Comparison of ENCODE assay signal across 17 cellular contexts in the genomic region with DNA sequence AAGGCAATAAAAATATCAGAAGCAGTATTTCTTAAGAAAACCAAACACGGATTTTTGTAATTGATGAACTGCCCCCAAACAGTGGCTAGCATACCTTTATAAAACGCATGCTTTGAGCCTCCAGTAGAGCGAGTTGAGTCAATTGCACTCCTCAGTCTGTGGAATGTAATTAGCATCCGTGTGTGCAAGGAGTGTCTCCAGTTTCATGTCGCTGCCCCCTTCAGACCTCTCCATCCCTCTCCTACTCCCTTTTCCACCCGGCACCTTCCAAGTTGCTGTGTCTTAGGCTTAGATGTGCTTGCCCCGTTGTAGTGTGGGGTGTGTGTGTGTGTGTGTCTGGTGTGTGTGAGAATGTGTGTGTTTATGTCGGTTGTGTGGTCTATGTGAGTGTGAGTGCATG. TPM values are rescaled to one million over a fixed set of nuclear protein-coding genes. Genes with fewer than 3 reads are reported as not detected.
DNase-seq lines count a peak whose midpoint lies in the region; ATAC-seq, FAIRE-seq and TF ChIP-seq lines count a peak whose summit lies in the region.
"Had no signal": no experiment of that assay in that cellular context is flagged by ENCODE, and none has a peak within 500 bp of the region (broad histone marks: within the 10 kb centered on the region; RNA-seq: fewer than 3 reads in every experiment).

No MANE protein-coding gene starts in this region.

- 40% methylated on average over 8 of the region's 8 CpGs for WGBS in thyroid gland, 2 donors

- TF ChIP-seq CTCF in bronchial epithelial cell (IDR thresholded peaks at IDR 0.05; ENCODE audit: insufficient read depth, low read length, severe bottlenecking) (no peak), lower lobe of right lung (IDR thresholded peaks at IDR 0.05) (no peak), thyroid gland (IDR thresholded peaks at IDR 0.05) (no peak)

- H3K27ac ChIP-seq in lower lobe of right lung = no peak overlapping the region
- H3K27ac ChIP-seq in thyroid gland = no peak overlapping the region
- H3K27ac ChIP-seq: BLaER1 treated with 17β-estradiol and CSF1 and Interleukin-3, amounts not matched to agents 10 nM and 100 nM had no signal

- no peaks in the 10 kb centered on the region for H3K36me3 Mint-ChIP-seq in stimulated activated memory B cell treated with anti-CD40 and anti-IgM and Interleukin-4, amounts not matched to agents 10 μg/mL and 1 μg/mL and 100 μg/mL, for 72 hours
- H3K36me3 Mint-ChIP-seq: CD4-positive, CD25-positive, alpha-beta regulatory T cell had no signal

- H3K27me3 Mint-ChIP-seq in stimulated activated memory B cell treated with anti-CD40 and anti-IgM and Interleukin-4, amounts not matched to agents 10 μg/mL and 1 μg/mL and 100 μg/mL, for 72 hours = no peaks in the 10 kb centered on the region
- H3K27me3 Mint-ChIP-seq: CD4-positive, CD25-positive, alpha-beta regulatory T cell had no signal

- H3K9me3 Mint-ChIP-seq in stimulated activated memory B cell treated with anti-CD40 and anti-IgM and Interleukin-4, amounts not matched to agents 10 μg/mL and 1 μg/mL and 100 μg/mL, for 72 hours = no peaks in the 10 kb centered on the region
- H3K9me3 Mint-ChIP-seq: CD4-positive, CD25-positive, alpha-beta regulatory T cell; GM23338 had no signal

- DNase-seq in NCI-H748 (lab: John Stamatoyannopoulos, UW; ENCODE audit: unreplicated experiment) (peak; percentile 17), NCI-H748 treated with DMSO at 0.1 percent for 48 hours (lab: John Stamatoyannopoulos, UW) (no peak), bronchial epithelial cell (ENCODE audit: low read depth) (no peak), lower lobe of right lung (no peak), thyroid gland (peak; percentile 24 to 39), SK-N-DZ (ENCODE audit: low spot score) (no peak), NOMO-1 (lab: John Stamatoyannopoulos, UW; ENCODE audit: unreplicated experiment in 2 of 2) (no peak)
- DNase-seq: 8988T; Calu3; CD4-positive, CD25-positive, alpha-beta regulatory T cell; DMS79; EL had no signal

- H3K36me3 ChIP-seq in bronchial epithelial cell (ENCODE audit: control insufficient read depth, insufficient read depth, low read length) (no peaks in the 10 kb centered on the region), lower lobe of right lung (no peaks in the 10 kb centered on the region), thyroid gland (no peaks in the 10 kb centered on the region)
- H3K36me3 ChIP-seq: BLaER1 treated with 17β-estradiol and CSF1 and Interleukin-3, amounts not matched to agents 10 nM and 100 nM; HAP-1 had no signal

- no peak for TF ChIP-seq POLR2A in thyroid gland (IDR thresholded peaks at IDR 0.05)

- no peak overlapping the region for H3K4me3 ChIP-seq in bronchial epithelial cell (ENCODE audit: low read depth, low read length)
- no peak overlapping the region for H3K4me3 ChIP-seq in lower lobe of right lung
- no peak overlapping the region for H3K4me3 ChIP-seq in thyroid gland (replicated peaks in 1 of 3)
- H3K4me3 ChIP-seq: BLaER1 treated with 17β-estradiol and CSF1 and Interleukin-3, amounts not matched to agents 10 nM and 100 nM; GM23338; HAP-1 had no signal

- no peak overlapping the region for H3K4me3 Mint-ChIP-seq in stimulated activated memory B cell treated with anti-CD40 and anti-IgM and Interleukin-4, amounts not matched to agents 10 μg/mL and 1 μg/mL and 100 μg/mL, for 72 hours
- H3K4me3 Mint-ChIP-seq: CD4-positive, CD25-positive, alpha-beta regulatory T cell; GM23338 had no signal

- H3K9me3 ChIP-seq in lower lobe of right lung = no peaks in the 10 kb centered on the region
- H3K9me3 ChIP-seq in thyroid gland = no peaks in the 10 kb centered on the region
- H3K9me3 ChIP-seq: HAP-1 had no signal

- H3K4me1 ChIP-seq in lower lobe of right lung (peaks cover 5% of the 10 kb centered on the region), thyroid gland (peaks cover 16 to 17% of the 10 kb centered on the region in 2 donors)
- H3K4me1 ChIP-seq: HAP-1 had no signal

- H3K27ac Mint-ChIP-seq in stimulated activated memory B cell treated with anti-CD40 and anti-IgM and Interleukin-4, amounts not matched to agents 10 μg/mL and 1 μg/mL and 100 μg/mL, for 72 hours = no peak overlapping the region
- H3K27ac Mint-ChIP-seq: CD4-positive, CD25-positive, alpha-beta regulatory T cell; GM23338 had no signal

- FAIRE-seq in bronchial epithelial cell (lab: Jason Lieb, UNC) = peak; percentile 70
- FAIRE-seq: G401.6 had no signal

- intact Hi-C loops in lower lobe of right lung (cut with DNase I) (no loop called here), thyroid gland (cut with DNase I) (no loop called here)

- ATAC-seq in lower lobe of right lung = peak; percentile 72 to 73
- no peak for ATAC-seq in stimulated activated memory B cell treated with anti-CD40 and anti-IgM and Interleukin-4, amounts not matched to agents 10 μg/mL and 1 μg/mL and 100 μg/mL, for 72 hours
- ATAC-seq: GM23338 had no signal

- no peaks in the 10 kb centered on the region for H3K4me1 Mint-ChIP-seq in stimulated activated memory B cell treated with anti-CD40 and anti-IgM and Interleukin-4, amounts not matched to agents 10 μg/mL and 1 μg/mL and 100 μg/mL, for 72 hours
- H3K4me1 Mint-ChIP-seq: CD4-positive, CD25-positive, alpha-beta regulatory T cell; GM23338 had no signal

- H3K27me3 ChIP-seq in bronchial epithelial cell (ENCODE audit: control insufficient read depth, insufficient read depth, low read length) (no peaks in the 10 kb centered on the region), lower lobe of right lung (ENCODE audit: low read depth) (no peaks in the 10 kb centered on the region), thyroid gland (no peaks in the 10 kb centered on the region)
- H3K27me3 ChIP-seq: BLaER1 treated with 17β-estradiol and CSF1 and Interleukin-3, amounts not matched to agents 10 nM and 100 nM had no signal

RNA-seq across cellular contexts. Expression of a gene that starts 58.1 kb away (rescaled TPM):
- total RNA-seq in bronchial epithelial cell = 16.3 and 16.6 TPM in 2 replicates
- total RNA-seq in lower lobe of right lung = 16.6 TPM
- total RNA-seq in thyroid gland = 10 to 100 TPM in 2 of 4 donors, 1 to 10 TPM in 2; 2.8 to 16.3 (median 11.2) TPM
- 389 and 393 TPM in 2 replicates for polyA plus RNA-seq in SK-N-DZ (2014; cell fraction: cytosol; rRNA removed)
- 222 and 336 TPM in 2 replicates for polyA plus RNA-seq in SK-N-DZ (2014; cell fraction: nucleus; rRNA removed)

Comparison
In these comparisons a context has a peak if more than half of its experiments do, and no peak if none do; other contexts are left out.
1. DNase-seq: peak in NCI-H748 (single experiment) and thyroid gland (2 of 2); none in NCI-H748 treated with DMSO at 0.1 percent for 48 hours (single experiment), bronchial epithelial cell (single experiment), lower lobe of right lung (single experiment), SK-N-DZ (single experiment) and NOMO-1 (0 of 2).